10 cellular contexts compared by ENCODE assay signal in the genomic region with DNA sequence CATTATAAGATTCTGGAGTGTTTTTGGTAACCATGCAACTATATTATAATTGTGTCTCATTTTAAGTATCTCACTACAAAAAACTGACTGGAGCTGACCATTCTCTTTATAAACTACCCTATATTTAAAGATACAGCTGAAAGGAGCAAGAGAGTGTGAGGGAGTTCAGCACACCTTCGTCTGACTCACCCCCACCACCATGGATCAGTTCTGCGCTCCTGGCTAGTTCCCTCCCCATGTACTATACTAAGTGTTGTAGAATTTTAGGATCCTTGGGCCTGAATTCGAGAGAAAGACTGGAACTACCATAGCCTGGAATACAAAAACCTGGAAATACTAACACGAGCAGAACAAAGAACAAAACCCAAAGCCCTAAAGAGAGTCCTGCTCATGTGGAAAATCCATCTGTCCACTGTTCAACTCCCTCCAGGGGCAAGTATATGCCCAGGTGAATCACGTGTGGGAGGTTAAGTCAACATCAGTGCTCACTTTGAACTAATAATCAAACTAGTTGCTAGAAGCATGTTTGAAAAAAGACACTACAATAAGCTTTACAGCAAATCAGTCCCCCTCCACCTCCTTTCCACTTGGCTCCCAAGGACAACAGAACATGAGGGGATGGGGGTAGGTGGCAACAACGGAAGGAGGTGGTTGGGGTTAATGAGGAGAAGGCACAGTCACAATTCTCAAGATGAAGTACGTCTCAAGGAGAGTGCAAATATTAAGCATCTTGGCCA. TPM values are rescaled to one million over a fixed set of nuclear protein-coding genes. Genes with fewer than 3 reads are reported as not detected.
DNase-seq lines count a peak whose midpoint lies in the region; ATAC-seq and TF ChIP-seq lines count a peak whose summit lies in the region.
"Had no signal": no experiment of that assay in that cellular context is flagged by ENCODE, and none has a peak within 500 bp of the region (broad histone marks: within the 10 kb centered on the region; RNA-seq: fewer than 3 reads in every experiment).

No MANE protein-coding gene starts in this region.

- H3K4me1 ChIP-seq in suprapubic skin: peaks cover 34% of the 10 kb centered on the region

- no peak for TF ChIP-seq CTCF in suprapubic skin (IDR thresholded peaks at IDR 0.05)

- H3K4me3 Mint-ChIP-seq in activated CD4-positive, alpha-beta T cell treated with anti-CD3 and anti-CD28 coated beads, Interleukin-2, amount 10 ng/mL, durations not matched to agents 7 days and 5 days: no peak overlapping the region
- peak overlapping the region; percentile 29 for H3K4me3 Mint-ChIP-seq in activated naive CD8-positive, alpha-beta T cell treated with anti-CD3 and anti-CD28 coated beads, Interleukin-2, amount 50 U/mL, for 24 hours

- POLR2A ChIA-PET in activated CD4-positive, alpha-beta T cell treated with anti-CD3 and anti-CD28 coated beads, Interleukin-2, amount 10 ng/mL, durations not matched to agents 7 days and 5 days (lab: Charles Lee): interaction anchor here (1.0 kb wide), 2 partner anchors 34 to 46 kb away, joined by 6 to 8 read pairs; no protein-coding TSS in a partner anchor

- peaks cover 9% of the 10 kb centered on the region for H3K36me3 Mint-ChIP-seq in activated CD4-positive, alpha-beta T cell treated with anti-CD3 and anti-CD28 coated beads, Interleukin-2, amount 10 ng/mL, durations not matched to agents 7 days and 5 days (ENCODE audit: low read depth)
- H3K36me3 Mint-ChIP-seq in activated naive CD8-positive, alpha-beta T cell treated with anti-CD3 and anti-CD28 coated beads, Interleukin-2, amount 50 U/mL, for 24 hours (ENCODE audit: low read depth): peaks cover 4% of the 10 kb centered on the region

- no peaks in the 10 kb centered on the region for H3K27me3 Mint-ChIP-seq in activated CD4-positive, alpha-beta T cell treated with anti-CD3 and anti-CD28 coated beads, Interleukin-2, amount 10 ng/mL, durations not matched to agents 7 days and 5 days
- H3K27me3 Mint-ChIP-seq in activated naive CD8-positive, alpha-beta T cell treated with anti-CD3 and anti-CD28 coated beads, Interleukin-2, amount 50 U/mL, for 24 hours: no peaks in the 10 kb centered on the region

- peaks cover 71% of the 10 kb centered on the region for H3K4me1 Mint-ChIP-seq in activated CD4-positive, alpha-beta T cell treated with anti-CD3 and anti-CD28 coated beads, Interleukin-2, amount 10 ng/mL, durations not matched to agents 7 days and 5 days
- peaks cover 73% of the 10 kb centered on the region for H3K4me1 Mint-ChIP-seq in activated naive CD8-positive, alpha-beta T cell treated with anti-CD3 and anti-CD28 coated beads, Interleukin-2, amount 50 U/mL, for 24 hours

- CTCF ChIA-PET in activated CD4-positive, alpha-beta T cell treated with anti-CD3 and anti-CD28 coated beads, Interleukin-2, amount 10 ng/mL, durations not matched to agents 7 days and 5 days (lab: Charles Lee): interaction anchor here (0.9 to 2.8 kb wide), 7 partner anchors 10 to 129 kb away, joined by 3 to 7 read pairs (median 4); no protein-coding TSS in a partner anchor

- no peaks in the 10 kb centered on the region for H3K27me3 ChIP-seq in suprapubic skin

- H3K27ac Mint-ChIP-seq in activated CD4-positive, alpha-beta T cell treated with anti-CD3 and anti-CD28 coated beads, Interleukin-2, amount 10 ng/mL, durations not matched to agents 7 days and 5 days: peak overlapping the region; percentile 75
- peak overlapping the region; percentile 68 for H3K27ac Mint-ChIP-seq in activated naive CD8-positive, alpha-beta T cell treated with anti-CD3 and anti-CD28 coated beads, Interleukin-2, amount 50 U/mL, for 24 hours

- no peaks in the 10 kb centered on the region for H3K9me3 Mint-ChIP-seq in activated CD4-positive, alpha-beta T cell treated with anti-CD3 and anti-CD28 coated beads, Interleukin-2, amount 10 ng/mL, durations not matched to agents 7 days and 5 days
- no peaks in the 10 kb centered on the region for H3K9me3 Mint-ChIP-seq in activated naive CD8-positive, alpha-beta T cell treated with anti-CD3 and anti-CD28 coated beads, Interleukin-2, amount 50 U/mL, for 24 hours

- WGBS in suprapubic skin: 80% methylated on average over 7 of the region's 7 CpGs

- H3K4me3 ChIP-seq in suprapubic skin: no peak overlapping the region

- ATAC-seq in activated naive CD8-positive, alpha-beta T cell treated with anti-CD3 and anti-CD28 coated beads, Interleukin-2, amount 50 U/mL, for 24 hours: no peak
- ATAC-seq in GM19023 (IDR thresholded peaks at IDR 0.05; ENCODE audit: unreplicated experiment): no peak

- TF ChIP-seq POLR2A in suprapubic skin (IDR thresholded peaks at IDR 0.05): no peak

- DNase-seq in activated CD4-positive, alpha-beta T cell treated with anti-CD3 and anti-CD28 coated beads, Interleukin-2, amount 10 ng/mL, durations not matched to agents 7 days and 5 days: no peak
- DNase-seq in activated CD4-positive, alpha-beta T cell treated with anti-CD3 and anti-CD28 coated beads for 4 hours: no peak
- DNase-seq in activated naive CD8-positive, alpha-beta T cell treated with anti-CD3 and anti-CD28 coated beads, Interleukin-2, amount 50 U/mL, for 24 hours: no peak
- DNase-seq in left kidney (ENCODE audit: low read depth, low spot score) (peak; percentile 23), suprapubic skin (ENCODE audit: low spot score in 2 of 2) (no peak), NCI-H1092 treated with DMSO at 0.1 percent for 48 hours (lab: John Stamatoyannopoulos, UW) (no peak), NCI-H82 (lab: John Stamatoyannopoulos, UW) (no peak)
- DNase-seq: activated CD4-positive, CD25-positive, alpha-beta regulatory T cell; NCI-H2227 treated with DMSO at 0.1 percent for 48 hours had no signal

- H3K27ac ChIP-seq in suprapubic skin: peak overlapping the region; percentile 10

- no peaks in the 10 kb centered on the region for H3K9me3 ChIP-seq in suprapubic skin

- no peaks in the 10 kb centered on the region for H3K36me3 ChIP-seq in suprapubic skin

- TF ChIP-seq EP300 in suprapubic skin (IDR thresholded peaks at IDR 0.05): no peak

RNA-seq across cellular contexts. Expression of gene ELOVL5, which starts 46.8 kb away (rescaled TPM):
- 100 to 1,000 TPM; 124 to 152 TPM for total RNA-seq in activated CD4-positive, alpha-beta T cell treated with anti-CD3 and anti-CD28 coated beads, Interleukin-2, amount 10 ng/mL, durations not matched to agents 7 days and 5 days
- 10 to 100 TPM; 39.7 to 84.2 (median 57.4) TPM for total RNA-seq in suprapubic skin
